In genomic region chr1:233197940-233198339, GRCh38 we compare ENCODE assay signal across 1 cellular context.
TF ChIP-seq lines count a peak whose summit lies in the region.

No MANE protein-coding gene starts in this region.

TF ChIP-seq in GM23338, 12 proteins besides CTCF, POLR2A, EP300 and RAD21 (continued from another document):
- no peak for TF ChIP-seq REST (IDR thresholded peaks at IDR 0.05; ENCODE audit: unreplicated experiment)
- no peak for TF ChIP-seq ETS1 (IDR thresholded peaks at IDR 0.05)
- no peak for TF ChIP-seq EZH2phosphoT487 (IDR thresholded peaks at IDR 0.05; ENCODE audit: unreplicated experiment)
- TF ChIP-seq POLR2AphosphoS5 (IDR thresholded peaks at IDR 0.05; ENCODE audit: low read depth): no peak
- no peak for TF ChIP-seq CREB1 (CRISPR knock-in tag; IDR thresholded peaks at IDR 0.05; ENCODE audit: low read depth)
- TF ChIP-seq ZNF114 (CRISPR knock-in tag; IDR thresholded peaks at IDR 0.05): no peak
